23 cellular contexts compared by ENCODE assay signal in the genomic region with DNA sequence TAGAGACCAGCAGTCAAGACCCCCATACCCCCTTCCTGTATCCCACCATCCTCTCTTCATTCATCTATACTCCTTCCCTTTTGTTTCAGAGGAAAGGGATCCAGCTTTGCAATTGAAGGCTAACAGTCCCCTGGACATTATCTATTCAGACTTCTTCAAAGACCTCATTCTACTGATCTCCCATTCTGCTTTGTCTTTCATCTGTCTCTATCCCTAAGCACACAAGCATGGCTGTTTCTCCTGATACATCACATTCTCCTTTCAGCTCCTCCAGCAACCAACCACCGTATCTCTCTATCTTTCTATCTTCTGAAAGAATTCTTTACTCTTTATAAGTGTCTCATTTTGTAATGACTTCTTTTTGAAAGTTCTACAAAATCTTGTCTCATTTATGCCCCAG.
"Had no signal": no experiment of that assay in that cellular context is flagged by ENCODE, and none has a peak within 500 bp of the region (broad histone marks: within the 10 kb centered on the region; RNA-seq: fewer than 3 reads in every experiment).

No MANE protein-coding gene starts in this region.

- DNase-seq: cortex of kidney; dorsolateral prefrontal cortex; effector CD8-positive, alpha-beta T cell; gastrocnemius medialis; heart right ventricle; left cardiac atrium; left ventricle myocardium inferior; lower lobe of right lung; natural killer cell; small intestine; stimulated activated CD4-positive, alpha-beta T cell treated with anti-CD3 and anti-CD28 coated beads, Interleukin-4, amount 100 ng/mL, for 1 hour; stimulated activated CD8-positive, alpha-beta memory T cell treated with anti-CD3 and anti-CD28 coated beads, Interleukin-4, amount 100 ng/mL, for 48 hours; stimulated activated naive CD8-positive, alpha-beta T cell treated with anti-CD3 and anti-CD28 coated beads, Interleukin-15, Interleukin-2, amounts not matched to agents 100 U/mL and 50 U/mL, for 24 hours; thyroid gland had no signal

- H3K27ac ChIP-seq: gastrocnemius medialis, heart right ventricle, left ventricle myocardium inferior, lower lobe of right lung, right atrium auricular region, suprapubic skin, thyroid gland had no signal

- H3K27me3 Mint-ChIP-seq: memory B cell had no signal

- H3K27ac Mint-ChIP-seq: memory B cell; mesothelial cell of epicardium; natural killer cell; stimulated activated effector memory CD8-positive, alpha-beta T cell treated with anti-CD3 and anti-CD28 coated beads, Interleukin-12 subunit alpha, Interleukin-12 subunit beta, amount 100 ng/mL, for 72 hours; type B pancreatic cell had no signal

- H3K9me3 Mint-ChIP-seq: memory B cell; mesothelial cell of epicardium; natural killer cell; stimulated activated effector memory CD8-positive, alpha-beta T cell treated with anti-CD3 and anti-CD28 coated beads, Interleukin-12 subunit alpha, Interleukin-12 subunit beta, amount 100 ng/mL, for 72 hours; type B pancreatic cell had no signal

- H3K36me3 ChIP-seq: gastrocnemius medialis, heart right ventricle, left ventricle myocardium inferior, lower lobe of right lung, right atrium auricular region, suprapubic skin, thyroid gland had no signal

- H3K9me3 ChIP-seq: gastrocnemius medialis, heart right ventricle, left ventricle myocardium inferior, lower lobe of right lung, right atrium auricular region, suprapubic skin, thyroid gland had no signal

- H3K4me3 Mint-ChIP-seq: memory B cell; mesothelial cell of epicardium; natural killer cell; stimulated activated effector memory CD8-positive, alpha-beta T cell treated with anti-CD3 and anti-CD28 coated beads, Interleukin-12 subunit alpha, Interleukin-12 subunit beta, amount 100 ng/mL, for 72 hours; type B pancreatic cell had no signal

- H3K4me3 ChIP-seq: dorsolateral prefrontal cortex, gastrocnemius medialis, heart right ventricle, left ventricle myocardium inferior, lower lobe of right lung, right atrium auricular region, suprapubic skin, thyroid gland had no signal

- H3K36me3 Mint-ChIP-seq: memory B cell; mesothelial cell of epicardium; natural killer cell; stimulated activated effector memory CD8-positive, alpha-beta T cell treated with anti-CD3 and anti-CD28 coated beads, Interleukin-12 subunit alpha, Interleukin-12 subunit beta, amount 100 ng/mL, for 72 hours; type B pancreatic cell had no signal

- H3K4me1 Mint-ChIP-seq: mesothelial cell of epicardium had no signal

- H3K27me3 ChIP-seq: dorsolateral prefrontal cortex, gastrocnemius medialis, heart right ventricle, right atrium auricular region, suprapubic skin, thyroid gland had no signal

- H3K4me1 ChIP-seq: gastrocnemius medialis, left ventricle myocardium inferior, lower lobe of right lung, right atrium auricular region, suprapubic skin, thyroid gland had no signal

- ATAC-seq: esophagus mucosa; gastrocnemius medialis; heart right ventricle; left cardiac atrium; lower lobe of right lung; natural killer cell; stimulated activated effector memory CD8-positive, alpha-beta T cell treated with anti-CD3 and anti-CD28 coated beads, Interleukin-12 subunit alpha, Interleukin-12 subunit beta, amount 100 ng/mL, for 72 hours; stimulated activated naive CD8-positive, alpha-beta T cell treated with anti-CD3 and anti-CD28 coated beads, Interleukin-15, Interleukin-2, amounts not matched to agents 100 U/mL and 50 U/mL, for 24 hours had no signal

- FAIRE-seq: keratinocyte, small intestine, urothelium cell line had no signal
